ENCODE assay signal across 9 cellular contexts in genomic region chr18:39799010-39799409, GRCh38.
DNase-seq lines count a peak whose midpoint lies in the region; ATAC-seq and TF ChIP-seq lines count a peak whose summit lies in the region.
"Had no signal": no experiment of that assay in that cellular context is flagged by ENCODE, and none has a peak within 500 bp of the region (broad histone marks: within the 10 kb centered on the region; RNA-seq: fewer than 3 reads in every experiment).

No MANE protein-coding gene starts in this region.

- H3K4me1 ChIP-seq in psoas muscle: no peaks in the 10 kb centered on the region
- peaks cover 0 to 12% (median 8%) of the 10 kb centered on the region in 4 donors for H3K4me1 ChIP-seq in esophagus muscularis mucosa

- no peak for TF ChIP-seq EP300 in esophagus muscularis mucosa (IDR thresholded peaks at IDR 0.05)

- DNase-seq in AG20443 (ENCODE audit: low spot score) (peak; percentile 21), HT-29 (ENCODE audit: low spot score) (peak; percentile 29), kidney tubule cell (ENCODE audit: low spot score) (peak; percentile 30), psoas muscle (no peak), esophagus muscularis mucosa (ENCODE audit: extremely low spot score) (no peak)
- DNase-seq in activated CD4-positive, alpha-beta T cell treated with anti-CD3 and anti-CD28 coated beads, Interleukin-2, amount 50 U/mL, for 4 hours: no peak

- ATAC-seq in GM21717 (IDR thresholded peaks at IDR 0.05; ENCODE audit: unreplicated experiment) (no peak), psoas muscle (no peak)
- ATAC-seq: GM12878 had no signal

- H3K9me3 ChIP-seq in psoas muscle: no peaks in the 10 kb centered on the region
- no peaks in the 10 kb centered on the region for H3K9me3 ChIP-seq in esophagus muscularis mucosa

- H3K27me3 ChIP-seq in psoas muscle (ENCODE audit: insufficient read depth in 3 of 3, low read length in 2 of 3): no peaks in the 10 kb centered on the region
- peaks cover 0 to 5% (median 0%) of the 10 kb centered on the region in 4 donors for H3K27me3 ChIP-seq in esophagus muscularis mucosa

- no peak for TF ChIP-seq POLR2A in esophagus muscularis mucosa (IDR thresholded peaks at IDR 0.05; ENCODE audit: low read depth)

- intact Hi-C loops in psoas muscle (cut with DNase I): no loop called here
- intact Hi-C loops in esophagus muscularis mucosa (cut with DNase I): no loop called here

- H3K36me3 ChIP-seq in psoas muscle (ENCODE audit: insufficient read depth in 1 of 2, low read depth in 1 of 2) (no peaks in the 10 kb centered on the region), esophagus muscularis mucosa (no peaks in the 10 kb centered on the region)

- H3K27ac ChIP-seq in psoas muscle (no peak overlapping the region), esophagus muscularis mucosa (replicated peaks in 1 of 4) (no peak overlapping the region)

- TF ChIP-seq CTCF in WI38 (IDR thresholded peaks at IDR 0.05; ENCODE audit: low read depth, low read length): no peak
- no peak for TF ChIP-seq CTCF in psoas muscle (IDR thresholded peaks at IDR 0.05)
- TF ChIP-seq CTCF in esophagus muscularis mucosa (IDR thresholded peaks at IDR 0.05): no peak

- 17 to 40% (median 25%) methylated on average over 9 of the region's 9 CpGs for WGBS in psoas muscle, 3 donors
- WGBS in esophagus muscularis mucosa: 34% methylated on average over 9 of the region's 9 CpGs

- peak overlapping the region; percentile 66; the same call in 1 of the 2 replicates for H3K4me3 ChIP-seq in WI38 (ENCODE audit: low read depth, low read length)
- H3K4me3 ChIP-seq in psoas muscle: no peak overlapping the region
- peak overlapping the region in 1 of 4 donors; percentile 49 for H3K4me3 ChIP-seq in esophagus muscularis mucosa
- H3K4me3 ChIP-seq: GM12878 had no signal

Comparison
In these comparisons a context has a peak if more than half of its experiments do, and no peak if none do; other contexts are left out.
1. DNase-seq: peak in AG20443 (single experiment), HT-29 (single experiment) and kidney tubule cell (single experiment); none in psoas muscle (0 of 2), activated CD4-positive, alpha-beta T cell treated with anti-CD3 and anti-CD28 coated beads, Interleukin-2, amount 50 U/mL, for 4 hours (0 of 2) and esophagus muscularis mucosa (single experiment).